ENCODE assay signal across 31 cellular contexts in genomic region chr6:166242888-166243287, GRCh38.
"Had no signal": no experiment of that assay in that cellular context is flagged by ENCODE, and none has a peak within 500 bp of the region (broad histone marks: within the 10 kb centered on the region; RNA-seq: fewer than 3 reads in every experiment).

No MANE protein-coding gene starts in this region.

- DNase-seq: activated CD4-positive, alpha-beta T cell treated with anti-CD3 and anti-CD28 coated beads, Interleukin-2, amount 10 ng/mL, durations not matched to agents 24 days and 14 days; activated CD4-positive, CD25-positive, alpha-beta regulatory T cell treated with anti-CD3 and anti-CD28 coated beads, Interleukin-2, amount 50 U/mL, for 72 hours; activated naive CD4-positive, alpha-beta T cell treated with Interleukin-2 at 50 U/mL for 16 hours; activated T-cell treated with anti-CD3 and anti-CD28 coated beads for 4 hours; activated T-cell treated with anti-CD3 and anti-CD28 coated beads, Interleukin-2, amount 50 U/mL, for 72 hours; amniotic stem cell; brain microvascular endothelial cell; cortex of kidney; foreskin fibroblast; heart left ventricle; hypothalamus; lower lobe of right lung; mesenchymal stem cell; naive thymus-derived CD8-positive, alpha-beta T cell; pancreas; retina; stimulated activated CD4-positive, alpha-beta T cell treated with anti-CD3 and anti-CD28 coated beads, Interleukin-12 subunit alpha, Interleukin-12 subunit beta, amount 100 ng/mL, for 4 hours; stimulated activated CD4-positive, alpha-beta T cell treated with anti-CD3 and anti-CD28 coated beads, Interleukin-4, amount 100 ng/mL, for 1 hour; stomach; T-helper 2 cell; thyroid gland; upper lobe of left lung had no signal

- H3K27ac ChIP-seq: brain microvascular endothelial cell, heart left ventricle, lower lobe of right lung, neutrophil, pancreas, prostate gland, skin epidermis, stomach, thyroid gland, upper lobe of left lung, vagina had no signal

- H3K27me3 Mint-ChIP-seq: activated naive CD8-positive, alpha-beta T cell; stimulated activated memory B cell treated with anti-CD40 and anti-IgM and Interleukin-4, amounts not matched to agents 10 μg/mL and 1 μg/mL and 100 μg/mL, for 72 hours had no signal

- H3K9me3 ChIP-seq: heart left ventricle, lower lobe of right lung, neutrophil, pancreas, prostate gland, stomach, thyroid gland, upper lobe of left lung, vagina had no signal

- ATAC-seq: esophagus mucosa; heart left ventricle; left lobe of liver; lower lobe of right lung; naive thymus-derived CD8-positive, alpha-beta T cell; pancreas; sciatic nerve; stimulated activated memory B cell treated with anti-CD40 and anti-IgM and Interleukin-4, amounts not matched to agents 10 μg/mL and 1 μg/mL and 100 μg/mL, for 72 hours had no signal

- H3K27ac Mint-ChIP-seq: activated CD4-positive, alpha-beta T cell treated with anti-CD3 and anti-CD28 coated beads, Interleukin-2, amount 10 ng/mL, durations not matched to agents 24 days and 14 days; activated naive CD8-positive, alpha-beta T cell; stimulated activated memory B cell treated with anti-CD40 and anti-IgM and Interleukin-4, amounts not matched to agents 10 μg/mL and 1 μg/mL and 100 μg/mL, for 72 hours had no signal

- H3K4me3 ChIP-seq: heart left ventricle, lower lobe of right lung, pancreas, prostate gland, skin epidermis, stomach, thyroid gland, upper lobe of left lung, vagina had no signal

- H3K4me3 Mint-ChIP-seq: activated naive CD8-positive, alpha-beta T cell; stimulated activated memory B cell treated with anti-CD40 and anti-IgM and Interleukin-4, amounts not matched to agents 10 μg/mL and 1 μg/mL and 100 μg/mL, for 72 hours had no signal

- H3K27me3 ChIP-seq: brain microvascular endothelial cell, neutrophil, pancreas, thyroid gland, upper lobe of left lung, vagina had no signal

- H3K9me3 Mint-ChIP-seq: activated CD4-positive, alpha-beta T cell treated with anti-CD3 and anti-CD28 coated beads, Interleukin-2, amount 10 ng/mL, durations not matched to agents 24 days and 14 days; activated T-cell treated with anti-CD3 and anti-CD28 coated beads, Interleukin-2, amount 50 U/mL, for 72 hours; naive thymus-derived CD8-positive, alpha-beta T cell; stimulated activated memory B cell treated with anti-CD40 and anti-IgM and Interleukin-4, amounts not matched to agents 10 μg/mL and 1 μg/mL and 100 μg/mL, for 72 hours had no signal

- H3K4me1 ChIP-seq: lower lobe of right lung, pancreas, prostate gland, stomach, thyroid gland, upper lobe of left lung, vagina had no signal

- H3K36me3 ChIP-seq: brain microvascular endothelial cell, heart left ventricle, lower lobe of right lung, neutrophil, pancreas, prostate gland, stomach, thyroid gland, upper lobe of left lung, vagina had no signal

- H3K36me3 Mint-ChIP-seq: activated naive CD8-positive, alpha-beta T cell; naive thymus-derived CD8-positive, alpha-beta T cell; stimulated activated memory B cell treated with anti-CD40 and anti-IgM and Interleukin-4, amounts not matched to agents 10 μg/mL and 1 μg/mL and 100 μg/mL, for 72 hours had no signal
